1 cellular context compared by ENCODE assay signal in the genomic region with DNA sequence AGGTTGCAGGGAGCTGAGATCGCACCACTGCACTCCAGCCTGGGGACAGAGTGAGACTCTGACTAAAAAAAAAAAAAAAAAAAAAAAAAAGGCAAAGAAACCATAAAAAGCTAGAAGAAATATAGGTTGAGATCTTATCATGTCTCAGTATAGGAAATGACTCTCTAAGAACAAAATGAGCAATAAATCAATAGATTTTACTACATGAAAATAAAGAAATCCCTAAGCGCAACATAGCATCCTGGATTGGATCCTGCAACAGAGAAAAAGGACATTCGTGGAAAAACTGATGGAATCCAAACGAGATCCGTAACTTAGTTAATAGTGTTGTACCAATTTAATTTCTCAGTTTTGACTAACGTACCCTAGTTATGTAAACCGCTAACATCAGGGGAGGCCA.
TF ChIP-seq lines count a peak whose summit lies in the region.

No MANE protein-coding gene starts in this region.

TF ChIP-seq in GM23338, 12 proteins besides CTCF, POLR2A, EP300 and RAD21:
- no peak for TF ChIP-seq JUNB (IDR thresholded peaks at IDR 0.05; ENCODE audit: unreplicated experiment)
- no peak for TF ChIP-seq EZH2phosphoT487 (IDR thresholded peaks at IDR 0.05; ENCODE audit: unreplicated experiment)
- TF ChIP-seq, protein P1, sequence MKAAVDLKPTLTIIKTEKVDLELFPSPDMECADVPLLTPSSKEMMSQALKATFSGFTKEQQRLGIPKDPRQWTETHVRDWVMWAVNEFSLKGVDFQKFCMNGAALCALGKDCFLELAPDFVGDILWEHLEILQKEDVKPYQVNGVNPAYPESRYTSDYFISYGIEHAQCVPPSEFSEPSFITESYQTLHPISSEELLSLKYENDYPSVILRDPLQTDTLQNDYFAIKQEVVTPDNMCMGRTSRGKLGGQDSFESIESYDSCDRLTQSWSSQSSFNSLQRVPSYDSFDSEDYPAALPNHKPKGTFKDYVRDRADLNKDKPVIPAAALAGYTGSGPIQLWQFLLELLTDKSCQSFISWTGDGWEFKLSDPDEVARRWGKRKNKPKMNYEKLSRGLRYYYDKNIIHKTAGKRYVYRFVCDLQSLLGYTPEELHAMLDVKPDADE (IDR thresholded peaks at IDR 0.05) = no peak
- no peak for TF ChIP-seq POLR2AphosphoS5 (IDR thresholded peaks at IDR 0.05; ENCODE audit: low read depth)
- TF ChIP-seq, protein P2, sequence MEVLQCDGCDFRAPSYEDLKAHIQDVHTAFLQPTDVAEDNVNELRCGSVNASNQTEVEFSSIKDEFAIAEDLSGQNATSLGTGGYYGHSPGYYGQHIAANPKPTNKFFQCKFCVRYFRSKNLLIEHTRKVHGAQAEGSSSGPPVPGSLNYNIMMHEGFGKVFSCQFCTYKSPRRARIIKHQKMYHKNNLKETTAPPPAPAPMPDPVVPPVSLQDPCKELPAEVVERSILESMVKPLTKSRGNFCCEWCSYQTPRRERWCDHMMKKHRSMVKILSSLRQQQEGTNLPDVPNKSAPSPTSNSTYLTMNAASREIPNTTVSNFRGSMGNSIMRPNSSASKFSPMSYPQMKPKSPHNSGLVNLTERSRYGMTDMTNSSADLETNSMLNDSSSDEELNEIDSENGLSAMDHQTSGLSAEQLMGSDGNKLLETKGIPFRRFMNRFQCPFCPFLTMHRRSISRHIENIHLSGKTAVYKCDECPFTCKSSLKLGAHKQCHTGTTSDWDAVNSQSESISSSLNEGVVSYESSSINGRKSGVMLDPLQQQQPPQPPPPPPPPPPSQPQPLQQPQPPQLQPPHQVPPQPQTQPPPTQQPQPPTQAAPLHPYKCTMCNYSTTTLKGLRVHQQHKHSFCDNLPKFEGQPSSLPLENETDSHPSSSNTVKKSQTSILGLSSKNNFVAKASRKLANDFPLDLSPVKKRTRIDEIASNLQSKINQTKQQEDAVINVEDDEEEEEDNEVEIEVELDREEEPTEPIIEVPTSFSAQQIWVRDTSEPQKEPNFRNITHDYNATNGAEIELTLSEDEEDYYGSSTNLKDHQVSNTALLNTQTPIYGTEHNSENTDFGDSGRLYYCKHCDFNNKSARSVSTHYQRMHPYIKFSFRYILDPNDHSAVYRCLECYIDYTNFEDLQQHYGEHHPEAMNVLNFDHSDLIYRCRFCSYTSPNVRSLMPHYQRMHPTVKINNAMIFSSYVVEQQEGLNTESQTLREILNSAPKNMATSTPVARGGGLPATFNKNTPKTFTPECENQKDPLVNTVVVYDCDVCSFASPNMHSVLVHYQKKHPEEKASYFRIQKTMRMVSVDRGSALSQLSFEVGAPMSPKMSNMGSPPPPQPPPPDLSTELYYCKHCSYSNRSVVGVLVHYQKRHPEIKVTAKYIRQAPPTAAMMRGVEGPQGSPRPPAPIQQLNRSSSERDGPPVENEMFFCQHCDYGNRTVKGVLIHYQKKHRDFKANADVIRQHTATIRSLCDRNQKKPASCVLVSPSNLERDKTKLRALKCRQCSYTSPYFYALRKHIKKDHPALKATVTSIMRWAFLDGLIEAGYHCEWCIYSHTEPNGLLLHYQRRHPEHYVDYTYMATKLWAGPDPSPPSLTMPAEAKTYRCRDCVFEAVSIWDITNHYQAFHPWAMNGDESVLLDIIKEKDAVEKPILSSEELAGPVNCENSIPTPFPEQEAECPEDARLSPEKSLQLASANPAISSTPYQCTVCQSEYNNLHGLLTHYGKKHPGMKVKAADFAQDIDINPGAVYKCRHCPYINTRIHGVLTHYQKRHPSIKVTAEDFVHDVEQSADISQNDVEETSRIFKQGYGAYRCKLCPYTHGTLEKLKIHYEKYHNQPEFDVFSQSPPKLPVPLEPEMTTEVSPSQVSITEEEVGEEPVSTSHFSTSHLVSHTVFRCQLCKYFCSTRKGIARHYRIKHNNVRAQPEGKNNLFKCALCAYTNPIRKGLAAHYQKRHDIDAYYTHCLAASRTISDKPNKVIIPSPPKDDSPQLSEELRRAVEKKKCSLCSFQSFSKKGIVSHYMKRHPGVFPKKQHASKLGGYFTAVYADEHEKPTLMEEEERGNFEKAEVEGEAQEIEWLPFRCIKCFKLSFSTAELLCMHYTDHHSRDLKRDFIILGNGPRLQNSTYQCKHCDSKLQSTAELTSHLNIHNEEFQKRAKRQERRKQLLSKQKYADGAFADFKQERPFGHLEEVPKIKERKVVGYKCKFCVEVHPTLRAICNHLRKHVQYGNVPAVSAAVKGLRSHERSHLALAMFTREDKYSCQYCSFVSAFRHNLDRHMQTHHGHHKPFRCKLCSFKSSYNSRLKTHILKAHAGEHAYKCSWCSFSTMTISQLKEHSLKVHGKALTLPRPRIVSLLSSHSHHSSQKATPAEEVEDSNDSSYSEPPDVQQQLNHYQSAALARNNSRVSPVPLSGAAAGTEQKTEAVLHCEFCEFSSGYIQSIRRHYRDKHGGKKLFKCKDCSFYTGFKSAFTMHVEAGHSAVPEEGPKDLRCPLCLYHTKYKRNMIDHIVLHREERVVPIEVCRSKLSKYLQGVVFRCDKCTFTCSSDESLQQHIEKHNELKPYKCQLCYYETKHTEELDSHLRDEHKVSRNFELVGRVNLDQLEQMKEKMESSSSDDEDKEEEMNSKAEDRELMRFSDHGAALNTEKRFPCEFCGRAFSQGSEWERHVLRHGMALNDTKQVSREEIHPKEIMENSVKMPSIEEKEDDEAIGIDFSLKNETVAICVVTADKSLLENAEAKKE (CRISPR knock-in tag; IDR thresholded peaks at IDR 0.05) = no peak
- TF ChIP-seq, protein P3, sequence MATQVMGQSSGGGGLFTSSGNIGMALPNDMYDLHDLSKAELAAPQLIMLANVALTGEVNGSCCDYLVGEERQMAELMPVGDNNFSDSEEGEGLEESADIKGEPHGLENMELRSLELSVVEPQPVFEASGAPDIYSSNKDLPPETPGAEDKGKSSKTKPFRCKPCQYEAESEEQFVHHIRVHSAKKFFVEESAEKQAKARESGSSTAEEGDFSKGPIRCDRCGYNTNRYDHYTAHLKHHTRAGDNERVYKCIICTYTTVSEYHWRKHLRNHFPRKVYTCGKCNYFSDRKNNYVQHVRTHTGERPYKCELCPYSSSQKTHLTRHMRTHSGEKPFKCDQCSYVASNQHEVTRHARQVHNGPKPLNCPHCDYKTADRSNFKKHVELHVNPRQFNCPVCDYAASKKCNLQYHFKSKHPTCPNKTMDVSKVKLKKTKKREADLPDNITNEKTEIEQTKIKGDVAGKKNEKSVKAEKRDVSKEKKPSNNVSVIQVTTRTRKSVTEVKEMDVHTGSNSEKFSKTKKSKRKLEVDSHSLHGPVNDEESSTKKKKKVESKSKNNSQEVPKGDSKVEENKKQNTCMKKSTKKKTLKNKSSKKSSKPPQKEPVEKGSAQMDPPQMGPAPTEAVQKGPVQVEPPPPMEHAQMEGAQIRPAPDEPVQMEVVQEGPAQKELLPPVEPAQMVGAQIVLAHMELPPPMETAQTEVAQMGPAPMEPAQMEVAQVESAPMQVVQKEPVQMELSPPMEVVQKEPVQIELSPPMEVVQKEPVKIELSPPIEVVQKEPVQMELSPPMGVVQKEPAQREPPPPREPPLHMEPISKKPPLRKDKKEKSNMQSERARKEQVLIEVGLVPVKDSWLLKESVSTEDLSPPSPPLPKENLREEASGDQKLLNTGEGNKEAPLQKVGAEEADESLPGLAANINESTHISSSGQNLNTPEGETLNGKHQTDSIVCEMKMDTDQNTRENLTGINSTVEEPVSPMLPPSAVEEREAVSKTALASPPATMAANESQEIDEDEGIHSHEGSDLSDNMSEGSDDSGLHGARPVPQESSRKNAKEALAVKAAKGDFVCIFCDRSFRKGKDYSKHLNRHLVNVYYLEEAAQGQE (IDR thresholded peaks at IDR 0.05; ENCODE audit: unreplicated experiment) = no peak
- TF ChIP-seq EZH2 (IDR thresholded peaks at IDR 0.05; ENCODE audit: low read depth, unreplicated experiment) = no peak
- no peak for TF ChIP-seq CREB1 (CRISPR knock-in tag; IDR thresholded peaks at IDR 0.05; ENCODE audit: low read depth)
TF ChIP-seq in GM23338: peak in this region for 0.
